ENCODE assay signal across 2 cellular contexts in the genomic region with DNA sequence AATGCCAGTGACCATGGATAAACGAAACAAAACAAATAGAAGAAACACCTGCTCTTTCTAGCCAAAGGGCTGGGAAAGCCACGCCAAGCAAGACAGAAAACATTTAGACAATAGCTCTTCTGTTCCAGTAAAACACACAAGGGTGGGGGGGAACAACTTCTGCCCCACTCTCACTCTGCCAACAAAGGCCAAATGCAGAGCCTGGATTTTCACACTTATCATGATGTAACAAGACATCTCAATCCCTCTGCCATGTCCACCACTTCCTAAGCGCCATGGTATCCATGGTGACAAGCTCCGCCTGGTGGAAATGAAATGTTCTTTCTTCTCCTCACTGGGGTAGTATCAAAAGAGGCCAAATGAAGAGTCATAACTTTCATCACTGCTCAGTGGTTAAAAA.
TF ChIP-seq lines count a peak whose summit lies in the region.

No MANE protein-coding gene starts in this region.

TF ChIP-seq in HepG2, 621 proteins besides CTCF, POLR2A, EP300 and RAD21 (continued from another document):
- TF ChIP-seq, protein P1, sequence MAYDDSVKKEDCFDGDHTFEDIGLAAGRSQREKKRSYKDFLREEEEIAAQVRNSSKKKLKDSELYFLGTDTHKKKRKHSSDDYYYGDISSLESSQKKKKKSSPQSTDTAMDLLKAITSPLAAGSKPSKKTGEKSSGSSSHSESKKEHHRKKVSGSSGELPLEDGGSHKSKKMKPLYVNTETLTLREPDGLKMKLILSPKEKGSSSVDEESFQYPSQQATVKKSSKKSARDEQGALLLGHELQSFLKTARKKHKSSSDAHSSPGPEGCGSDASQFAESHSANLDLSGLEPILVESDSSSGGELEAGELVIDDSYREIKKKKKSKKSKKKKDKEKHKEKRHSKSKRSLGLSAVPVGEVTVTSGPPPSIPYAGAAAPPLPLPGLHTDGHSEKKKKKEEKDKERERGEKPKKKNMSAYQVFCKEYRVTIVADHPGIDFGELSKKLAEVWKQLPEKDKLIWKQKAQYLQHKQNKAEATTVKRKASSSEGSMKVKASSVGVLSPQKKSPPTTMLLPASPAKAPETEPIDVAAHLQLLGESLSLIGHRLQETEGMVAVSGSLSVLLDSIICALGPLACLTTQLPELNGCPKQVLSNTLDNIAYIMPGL (CRISPR knock-in tag; IDR thresholded peaks at IDR 0.05; ENCODE audit: borderline replicate concordance in 1 of 2, low read depth in 1 of 2): no peak
- TF ChIP-seq RAD51 (IDR thresholded peaks at IDR 0.05; ENCODE audit: borderline replicate concordance) (no peak), ZNF484 (CRISPR knock-in tag; IDR thresholded peaks at IDR 0.05; ENCODE audit: borderline replicate concordance, low read depth) (no peak)

TF ChIP-seq in WTC11, 78 proteins besides CTCF, POLR2A, EP300 and RAD21 (continued from another document):
- TF ChIP-seq, protein P2, sequence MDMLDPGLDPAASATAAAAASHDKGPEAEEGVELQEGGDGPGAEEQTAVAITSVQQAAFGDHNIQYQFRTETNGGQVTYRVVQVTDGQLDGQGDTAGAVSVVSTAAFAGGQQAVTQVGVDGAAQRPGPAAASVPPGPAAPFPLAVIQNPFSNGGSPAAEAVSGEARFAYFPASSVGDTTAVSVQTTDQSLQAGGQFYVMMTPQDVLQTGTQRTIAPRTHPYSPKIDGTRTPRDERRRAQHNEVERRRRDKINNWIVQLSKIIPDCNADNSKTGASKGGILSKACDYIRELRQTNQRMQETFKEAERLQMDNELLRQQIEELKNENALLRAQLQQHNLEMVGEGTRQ (CRISPR knock-in tag; IDR thresholded peaks at IDR 0.05): no peak
- TF ChIP-seq NFATC4 (CRISPR knock-in tag; IDR thresholded peaks at IDR 0.05) (no peak), ZBTB43 (CRISPR knock-in tag; IDR thresholded peaks at IDR 0.05) (no peak), MAX (CRISPR knock-in tag; IDR thresholded peaks at IDR 0.05) (no peak), PRDM15 (CRISPR knock-in tag; IDR thresholded peaks at IDR 0.05) (no peak), SMAD3 (CRISPR knock-in tag; IDR thresholded peaks at IDR 0.05; ENCODE audit: borderline replicate concordance) (no peak), STAT6 (CRISPR knock-in tag; conservative IDR thresholded peaks at IDR 0.05; ENCODE audit: low read depth) (no peak), ZNF416 (CRISPR knock-in tag; IDR thresholded peaks at IDR 0.05) (no peak), NFE2L1 (CRISPR knock-in tag; IDR thresholded peaks at IDR 0.05) (no peak), E2F1 (CRISPR knock-in tag; IDR thresholded peaks at IDR 0.05) (no peak), ELF4 (CRISPR knock-in tag; IDR thresholded peaks at IDR 0.05; ENCODE audit: low read depth) (no peak), TEAD4 (CRISPR knock-in tag; IDR thresholded peaks at IDR 0.05) (no peak), SP1 (CRISPR knock-in tag; conservative IDR thresholded peaks at IDR 0.05) (no peak), CBFB (CRISPR knock-in tag; IDR thresholded peaks at IDR 0.05; ENCODE audit: low read depth) (no peak), ZNF219 (CRISPR knock-in tag; IDR thresholded peaks at IDR 0.05; ENCODE audit: borderline replicate concordance) (no peak), ZSCAN18 (CRISPR knock-in tag; IDR thresholded peaks at IDR 0.05) (no peak)
- TF ChIP-seq, protein P3, sequence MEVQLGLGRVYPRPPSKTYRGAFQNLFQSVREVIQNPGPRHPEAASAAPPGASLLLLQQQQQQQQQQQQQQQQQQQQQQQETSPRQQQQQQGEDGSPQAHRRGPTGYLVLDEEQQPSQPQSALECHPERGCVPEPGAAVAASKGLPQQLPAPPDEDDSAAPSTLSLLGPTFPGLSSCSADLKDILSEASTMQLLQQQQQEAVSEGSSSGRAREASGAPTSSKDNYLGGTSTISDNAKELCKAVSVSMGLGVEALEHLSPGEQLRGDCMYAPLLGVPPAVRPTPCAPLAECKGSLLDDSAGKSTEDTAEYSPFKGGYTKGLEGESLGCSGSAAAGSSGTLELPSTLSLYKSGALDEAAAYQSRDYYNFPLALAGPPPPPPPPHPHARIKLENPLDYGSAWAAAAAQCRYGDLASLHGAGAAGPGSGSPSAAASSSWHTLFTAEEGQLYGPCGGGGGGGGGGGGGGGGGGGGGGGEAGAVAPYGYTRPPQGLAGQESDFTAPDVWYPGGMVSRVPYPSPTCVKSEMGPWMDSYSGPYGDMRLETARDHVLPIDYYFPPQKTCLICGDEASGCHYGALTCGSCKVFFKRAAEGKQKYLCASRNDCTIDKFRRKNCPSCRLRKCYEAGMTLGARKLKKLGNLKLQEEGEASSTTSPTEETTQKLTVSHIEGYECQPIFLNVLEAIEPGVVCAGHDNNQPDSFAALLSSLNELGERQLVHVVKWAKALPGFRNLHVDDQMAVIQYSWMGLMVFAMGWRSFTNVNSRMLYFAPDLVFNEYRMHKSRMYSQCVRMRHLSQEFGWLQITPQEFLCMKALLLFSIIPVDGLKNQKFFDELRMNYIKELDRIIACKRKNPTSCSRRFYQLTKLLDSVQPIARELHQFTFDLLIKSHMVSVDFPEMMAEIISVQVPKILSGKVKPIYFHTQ (CRISPR knock-in tag; IDR thresholded peaks at IDR 0.05): no peak
